23 cellular contexts compared by ENCODE assay signal in genomic region chr1:160369087-160369486, GRCh38. TPM values are rescaled to one million over a fixed set of nuclear protein-coding genes. Genes with fewer than 3 reads are reported as not detected.
DNase-seq lines count a peak whose midpoint lies in the region; ATAC-seq, FAIRE-seq and TF ChIP-seq lines count a peak whose summit lies in the region.
"Had no signal": no experiment of that assay in that cellular context is flagged by ENCODE, and none has a peak within 500 bp of the region (broad histone marks: within the 10 kb centered on the region; RNA-seq: fewer than 3 reads in every experiment).

No MANE protein-coding gene starts in this region.

- H3K36me3 Mint-ChIP-seq in brain = no peaks in the 10 kb centered on the region
- no peaks in the 10 kb centered on the region for H3K36me3 Mint-ChIP-seq in neural progenitor cell
- no peaks in the 10 kb centered on the region for H3K36me3 Mint-ChIP-seq in osteocyte (ENCODE audit: unreplicated experiment)
- H3K36me3 Mint-ChIP-seq: CD14-positive monocyte; CD4-positive, alpha-beta memory T cell; CD4-positive, CD25-positive, alpha-beta regulatory T cell; CD8-positive, alpha-beta memory T cell had no signal

- no peak for FAIRE-seq in D721Med (lab: Jason Lieb, UNC)
- FAIRE-seq: A204.1, G401.6, GM12891 had no signal

- H3K4me1 Mint-ChIP-seq in brain = peaks cover 60% of the 10 kb centered on the region
- peaks cover 33% of the 10 kb centered on the region for H3K4me1 Mint-ChIP-seq in neural progenitor cell
- H3K4me1 Mint-ChIP-seq in osteocyte (ENCODE audit: unreplicated experiment) = no peaks in the 10 kb centered on the region
- H3K4me1 Mint-ChIP-seq: CD8-positive, alpha-beta memory T cell had no signal

- no peaks in the 10 kb centered on the region for H3K36me3 ChIP-seq in Karpas-422 (ENCODE audit: insufficient read depth, low read length)
- no peaks in the 10 kb centered on the region for H3K36me3 ChIP-seq in neural progenitor cell
- H3K36me3 ChIP-seq: BE2C, BLaER1 had no signal

- H3K27ac Mint-ChIP-seq in brain (peak overlapping the region in 3 of 5 experiments; percentile 69 to 94 (median 94)), neural progenitor cell (no peak overlapping the region), osteocyte (ENCODE audit: unreplicated experiment) (no peak overlapping the region)
- H3K27ac Mint-ChIP-seq: CD14-positive monocyte; CD8-positive, alpha-beta memory T cell had no signal

- H3K4me2 ChIP-seq in Karpas-422 (ENCODE audit: low read depth, low read length, poor library complexity, severe bottlenecking) (no peak overlapping the region), neural progenitor cell (no peak overlapping the region)
- H3K4me2 ChIP-seq: BLaER1 had no signal

- ATAC-seq in HG03378 (IDR thresholded peaks at IDR 0.05; ENCODE audit: unreplicated experiment) (no peak), HG03135 (IDR thresholded peaks at IDR 0.05; ENCODE audit: unreplicated experiment) (no peak), GM18517 (IDR thresholded peaks at IDR 0.05; ENCODE audit: unreplicated experiment) (no peak)

- TF ChIP-seq CTCF in brain (conservative IDR thresholded peaks at IDR 0.05) (no peak), neural progenitor cell (IDR thresholded peaks at IDR 0.05) (no peak), osteocyte (IDR thresholded peaks at IDR 0.05) (no peak), D721Med (IDR thresholded peaks at IDR 0.05; ENCODE audit: insufficient read depth, missing control alignments) (no peak)

- H3K9me3 ChIP-seq in Karpas-422 (ENCODE audit: low read length) (no peaks in the 10 kb centered on the region), neural progenitor cell (ENCODE audit: low read depth) (no peaks in the 10 kb centered on the region)
- H3K9me3 ChIP-seq: BE2C, BLaER1 had no signal

- H3K9me3 Mint-ChIP-seq in brain (no peaks in the 10 kb centered on the region), neural progenitor cell (no peaks in the 10 kb centered on the region), osteocyte (ENCODE audit: unreplicated experiment) (no peaks in the 10 kb centered on the region)
- H3K9me3 Mint-ChIP-seq: CD8-positive, alpha-beta memory T cell had no signal

- H3K4me3 Mint-ChIP-seq in brain = peak overlapping the region; percentile 74 to 92 (median 87)
- peak overlapping the region; percentile 72 for H3K4me3 Mint-ChIP-seq in neural progenitor cell
- no peak overlapping the region for H3K4me3 Mint-ChIP-seq in osteocyte (ENCODE audit: unreplicated experiment)
- H3K4me3 Mint-ChIP-seq: CD14-positive monocyte; CD4-positive, alpha-beta memory T cell; CD4-positive, CD25-positive, alpha-beta regulatory T cell; CD8-positive, alpha-beta memory T cell had no signal

- H3K79me2 ChIP-seq in Karpas-422 (ENCODE audit: low read length) (no peaks in the 10 kb centered on the region), neural progenitor cell (ENCODE audit: low read depth) (no peaks in the 10 kb centered on the region)

- H3F3A ChIP-seq in neural progenitor cell (ENCODE audit: low read depth) = peaks cover 6% of the 10 kb centered on the region

- no peak overlapping the region for H3K27ac ChIP-seq in Karpas-422 (ENCODE audit: low read length)
- no peak overlapping the region for H3K27ac ChIP-seq in neural progenitor cell
- H3K27ac ChIP-seq: BLaER1 had no signal

- H3K27me3 Mint-ChIP-seq in brain (peaks cover 6% of the 10 kb centered on the region), neural progenitor cell (ENCODE audit: insufficient read depth, low read depth) (peaks cover 5% of the 10 kb centered on the region), osteocyte (ENCODE audit: unreplicated experiment) (peaks cover 13% of the 10 kb centered on the region)
- H3K27me3 Mint-ChIP-seq: CD4-positive, alpha-beta memory T cell; CD4-positive, CD25-positive, alpha-beta regulatory T cell had no signal

- no peaks in the 10 kb centered on the region for H3K9me2 ChIP-seq in Karpas-422 (replicated peaks; ENCODE audit: insufficient read depth, low read length)

- H2AFZ ChIP-seq in Karpas-422 (ENCODE audit: low read length) (no peak overlapping the region), neural progenitor cell (replicated peaks) (no peak overlapping the region)

- H3K27me3 ChIP-seq in Karpas-422 (ENCODE audit: low read length) (no peaks in the 10 kb centered on the region), neural progenitor cell (no peaks in the 10 kb centered on the region)
- H3K27me3 ChIP-seq: BE2C, BLaER1 had no signal

- peaks cover 24% of the 10 kb centered on the region for H3K4me1 ChIP-seq in Karpas-422 (ENCODE audit: low read length)
- peaks cover 7% of the 10 kb centered on the region for H3K4me1 ChIP-seq in neural progenitor cell
- H3K4me1 ChIP-seq: BE2C had no signal

- H3K9ac ChIP-seq in Karpas-422 (ENCODE audit: low read length) (no peak overlapping the region), neural progenitor cell (no peak overlapping the region)
- H3K9ac ChIP-seq: BLaER1 had no signal

- H3K4me3 ChIP-seq in Karpas-422 (ENCODE audit: low read length) (no peak overlapping the region), neural progenitor cell (no peak overlapping the region)
- H3K4me3 ChIP-seq: BLaER1 had no signal

- DNase-seq in Karpas-422 = peak; percentile 26
- no peak for DNase-seq in neural progenitor cell (ENCODE audit: low spot score)
- DNase-seq in osteocyte (ENCODE audit: extremely low spot score, unreplicated experiment) = peak; percentile 6
- no peak for DNase-seq in D721Med (ENCODE audit: insufficient read length, low spot score)
- DNase-seq: 8988T; ACHN; BE2C; C1 segment of cervical spinal cord; CD4-positive, alpha-beta memory T cell; CD4-positive, CD25-positive, alpha-beta regulatory T cell; CD8-positive, alpha-beta memory T cell; COR-L47; DMS79 treated with DMSO at 0.1 percent for 48 hours; GF-D8 had no signal

- H4K20me1 ChIP-seq in Karpas-422 (ENCODE audit: insufficient read depth, low read depth, low read length) (no peaks in the 10 kb centered on the region), neural progenitor cell (ENCODE audit: low read depth) (no peaks in the 10 kb centered on the region)
- H4K20me1 ChIP-seq: BLaER1 had no signal

RNA-seq across cellular contexts. Expression of gene NHLH1, which starts 2.2 kb away (rescaled TPM):
- 0.48 TPM in 1 of 2 replicates, not detected in the other for total RNA-seq in Karpas-422 (2014; rRNA removed; shearing (Covaris generic); ENCODE audit: low replicate concordance)
- polyA plus RNA-seq in brain (ENCODE audit: insufficient read depth, low read depth, low replicate concordance) = 1.0 TPM
- total RNA-seq in neural progenitor cell (ENCODE audit: low replicate concordance) (0.07 and 0.22 TPM in 2 replicates), osteocyte (0.16 and 0.31 TPM in 2 replicates)
- total RNA-seq: CD4-positive, CD25-positive, alpha-beta regulatory T cell had no signal
- polyA plus RNA-seq: CD14-positive monocyte; CD4-positive, alpha-beta memory T cell; CD8-positive, alpha-beta memory T cell had no signal

RNA-seq across cellular contexts. Expression of gene NCSTN, which starts 25.9 kb away (rescaled TPM):
- 76.9 and 79.9 TPM in 2 replicates for total RNA-seq in Karpas-422 (2014; rRNA removed; shearing (Covaris generic); ENCODE audit: low replicate concordance)
- 103 TPM for polyA plus RNA-seq in brain (ENCODE audit: insufficient read depth, low read depth, low replicate concordance)
- 44.8 and 78.0 TPM in 2 replicates for total RNA-seq in neural progenitor cell (ENCODE audit: low replicate concordance)
- total RNA-seq in osteocyte = 126 and 132 TPM in 2 replicates

RNA-seq across cellular contexts. Expression of gene COPA, which starts 26.0 kb away (rescaled TPM):
- 107 TPM in 2 replicates for total RNA-seq in Karpas-422 (2014; rRNA removed; shearing (Covaris generic); ENCODE audit: low replicate concordance)
- 173 TPM for polyA plus RNA-seq in brain (ENCODE audit: insufficient read depth, low read depth, low replicate concordance)
- 82.6 and 83.3 TPM in 2 replicates for total RNA-seq in neural progenitor cell (ENCODE audit: low replicate concordance)
- 236 and 241 TPM in 2 replicates for total RNA-seq in osteocyte

RNA-seq across cellular contexts. Expression of gene VANGL2, which starts 31.3 kb away (rescaled TPM):
- 0.07 TPM in 1 of 2 replicates, not detected in the other for total RNA-seq in Karpas-422 (2014; rRNA removed; shearing (Covaris generic); ENCODE audit: low replicate concordance)
- polyA plus RNA-seq in brain (ENCODE audit: insufficient read depth, low read depth, low replicate concordance) = 45.5 TPM
- total RNA-seq in neural progenitor cell (ENCODE audit: low replicate concordance) (23.0 and 46.6 TPM in 2 replicates), osteocyte (16.4 and 17.7 TPM in 2 replicates)
- total RNA-seq: CD4-positive, alpha-beta memory T cell had no signal
- polyA plus RNA-seq: CD14-positive monocyte; CD4-positive, alpha-beta memory T cell; CD4-positive, CD25-positive, alpha-beta regulatory T cell; CD8-positive, alpha-beta memory T cell had no signal

Comparison
In these comparisons a context has a peak if more than half of its experiments do, and no peak if none do; other contexts are left out.
1. DNase-seq: peak in Karpas-422 (single experiment) and osteocyte (single experiment); none in neural progenitor cell (single experiment) and D721Med (single experiment).
2. H3K27ac Mint-ChIP-seq: peak in brain (3 of 5); none in neural progenitor cell (single experiment) and osteocyte (single experiment).